In genomic region chr4:683982-684571, GRCh38 we compare ENCODE assay signal across 6 cellular contexts. TPM values are rescaled to one million over a fixed set of nuclear protein-coding genes. Genes with fewer than 3 reads are reported as not detected.
DNase-seq lines count a peak whose midpoint lies in the region; TF ChIP-seq lines count a peak whose summit lies in the region.

No MANE protein-coding gene starts in this region.

- H3K4me1 Mint-ChIP-seq in HFFc6 (ENCODE audit: low read depth): peaks cover 12% of the 10 kb centered on the region
- peaks cover 8% of the 10 kb centered on the region for H3K4me1 Mint-ChIP-seq in activated CD4-positive, alpha-beta memory T cell treated with anti-CD3 and anti-CD28 coated beads, Interleukin-2, amount 10 ng/mL, durations not matched to agents 7 days and 5 days

- H3K27me3 Mint-ChIP-seq in HFFc6 (ENCODE audit: insufficient read depth): peaks cover 2% of the 10 kb centered on the region
- H3K27me3 Mint-ChIP-seq in activated CD4-positive, alpha-beta memory T cell treated with anti-CD3 and anti-CD28 coated beads, Interleukin-2, amount 10 ng/mL, durations not matched to agents 7 days and 5 days: peaks cover 3% of the 10 kb centered on the region

- no peak overlapping the region for H3K4me3 Mint-ChIP-seq in HFFc6
- H3K4me3 Mint-ChIP-seq in activated CD4-positive, alpha-beta memory T cell treated with anti-CD3 and anti-CD28 coated beads, Interleukin-2, amount 10 ng/mL, durations not matched to agents 7 days and 5 days: no peak overlapping the region

- no peak overlapping the region for H3K27ac Mint-ChIP-seq in HFFc6
- no peak overlapping the region for H3K27ac Mint-ChIP-seq in activated CD4-positive, alpha-beta memory T cell treated with anti-CD3 and anti-CD28 coated beads, Interleukin-2, amount 10 ng/mL, durations not matched to agents 7 days and 5 days

- CTCF ChIA-PET in activated CD4-positive, alpha-beta memory T cell treated with anti-CD3 and anti-CD28 coated beads, Interleukin-2, amount 10 ng/mL, durations not matched to agents 7 days and 5 days (lab: Charles Lee): interaction anchor here (0.7 to 1.3 kb wide), 3 partner anchors 9 to 13 kb away, joined by 4 to 5 read pairs (median 4); partner anchors contain the start of gene ATP5ME

- POLR2A ChIA-PET in activated CD4-positive, alpha-beta memory T cell treated with anti-CD3 and anti-CD28 coated beads, Interleukin-2, amount 10 ng/mL, durations not matched to agents 7 days and 5 days (lab: Charles Lee): interaction anchor here (0.7 to 1.4 kb wide), 3 partner anchors 10 to 15 kb away, joined by 3 to 6 read pairs (median 4); partner anchors contain the start of genes ATP5ME and MYL5

- in situ Hi-C loops in KBM-7 (cut with MboI; ENCODE audit: low pct_unique_long_range_greater_than_20kb, low sequenced_read_pairs): no loop called here

- TF ChIP-seq CTCF in HFFc6 (IDR thresholded peaks at IDR 0.05): peak; percentile 87

- no peaks in the 10 kb centered on the region for H3K9me3 Mint-ChIP-seq in HFFc6
- no peaks in the 10 kb centered on the region for H3K9me3 Mint-ChIP-seq in activated CD4-positive, alpha-beta memory T cell treated with anti-CD3 and anti-CD28 coated beads, Interleukin-2, amount 10 ng/mL, durations not matched to agents 7 days and 5 days

- H3K36me3 Mint-ChIP-seq in HFFc6 (ENCODE audit: low read depth): no peaks in the 10 kb centered on the region
- H3K36me3 Mint-ChIP-seq in activated CD4-positive, alpha-beta memory T cell treated with anti-CD3 and anti-CD28 coated beads, Interleukin-2, amount 10 ng/mL, durations not matched to agents 7 days and 5 days (ENCODE audit: low read depth): no peaks in the 10 kb centered on the region

- DNase-seq in AG08395 (ENCODE audit: low spot score) (peak; percentile 71), HFFc6 (peak; percentile 24), iPS-NIHi11 (ENCODE audit: low spot score) (peak; percentile 86), KBM-7 (no peak), NCI-H510A (lab: John Stamatoyannopoulos, UW) (no peak)
- peak; percentile 44 for DNase-seq in activated CD4-positive, alpha-beta memory T cell treated with anti-CD3 and anti-CD28 coated beads, Interleukin-2, amount 10 ng/mL, durations not matched to agents 7 days and 5 days

RNA-seq across cellular contexts. Expression of gene SLC49A3, which starts 4.9 kb away (rescaled TPM):
- under 1 TPM in 5 of 6 experiments, not detected in 1; 0.13 to 0.62 (median 0.21) TPM for total RNA-seq in HFFc6 (2021; fragmentation: NEBNext Ultra II Directional; extraction: Animal tissue kit (Norgen Biotek cat#: 25700))
- total RNA-seq in activated CD4-positive, alpha-beta memory T cell treated with anti-CD3 and anti-CD28 coated beads, Interleukin-2, amount 10 ng/mL, durations not matched to agents 7 days and 5 days: under 1 TPM in 1 of 2 experiments, not detected in 1; 0.40 TPM

RNA-seq across cellular contexts. Expression of gene MYL5, which starts 9.7 kb away (rescaled TPM):
- total RNA-seq in HFFc6 (2021; fragmentation: NEBNext Ultra II Directional; extraction: Animal tissue kit (Norgen Biotek cat#: 25700)): 10 to 100 TPM; 14.2 to 23.0 (median 18.8) TPM
- 10 to 100 TPM; 14.0 to 16.2 TPM for total RNA-seq in activated CD4-positive, alpha-beta memory T cell treated with anti-CD3 and anti-CD28 coated beads, Interleukin-2, amount 10 ng/mL, durations not matched to agents 7 days and 5 days

RNA-seq across cellular contexts. Expression of gene ATP5ME, which starts 10.0 kb away (rescaled TPM):
- 100 to 1,000 TPM; 181 to 374 (median 290) TPM for total RNA-seq in HFFc6 (2021; fragmentation: NEBNext Ultra II Directional; extraction: Animal tissue kit (Norgen Biotek cat#: 25700))
- 100 to 1,000 TPM; 205 TPM for total RNA-seq in activated CD4-positive, alpha-beta memory T cell treated with anti-CD3 and anti-CD28 coated beads, Interleukin-2, amount 10 ng/mL, durations not matched to agents 7 days and 5 days

RNA-seq across cellular contexts. Expression of gene PCGF3, which starts 21.6 kb away (rescaled TPM):
- total RNA-seq in HFFc6 (2021; fragmentation: NEBNext Ultra II Directional; extraction: Animal tissue kit (Norgen Biotek cat#: 25700)): 10 to 100 TPM; 28.5 to 34.5 (median 30.2) TPM
- total RNA-seq in activated CD4-positive, alpha-beta memory T cell treated with anti-CD3 and anti-CD28 coated beads, Interleukin-2, amount 10 ng/mL, durations not matched to agents 7 days and 5 days: 10 to 100 TPM; 51.5 to 52.1 TPM

RNA-seq across cellular contexts. Expression of gene PDE6B, which starts 58.7 kb away (rescaled TPM):
- not detected for total RNA-seq in HFFc6 (2021; fragmentation: NEBNext Ultra II Directional; extraction: Animal tissue kit (Norgen Biotek cat#: 25700))
- 10 to 100 TPM; 13.3 to 16.4 TPM for total RNA-seq in activated CD4-positive, alpha-beta memory T cell treated with anti-CD3 and anti-CD28 coated beads, Interleukin-2, amount 10 ng/mL, durations not matched to agents 7 days and 5 days

Comparison
In these comparisons a context has a peak if more than half of its experiments do, and no peak if none do; other contexts are left out.
1. DNase-seq: peak in AG08395 (single experiment), HFFc6 (single experiment), activated CD4-positive, alpha-beta memory T cell treated with anti-CD3 and anti-CD28 coated beads, Interleukin-2, amount 10 ng/mL, durations not matched to agents 7 days and 5 days (single experiment) and iPS-NIHi11 (single experiment); none in KBM-7 (single experiment) and NCI-H510A (single experiment).